10 cellular contexts compared by ENCODE assay signal in genomic region chr3:53113293-53114010, GRCh38. TPM values are rescaled to one million over a fixed set of nuclear protein-coding genes. Genes with fewer than 3 reads are reported as not detected.
DNase-seq lines count a peak whose midpoint lies in the region; ATAC-seq, FAIRE-seq and TF ChIP-seq lines count a peak whose summit lies in the region.
"Had no signal": no experiment of that assay in that cellular context is flagged by ENCODE, and none has a peak within 500 bp of the region (broad histone marks: within the 10 kb centered on the region; RNA-seq: fewer than 3 reads in every experiment).

No MANE protein-coding gene starts in this region.

- TF ChIP-seq EP300 in HepG2 (IDR thresholded peaks at IDR 0.05; ENCODE audit: low read depth in 2 of 2, low read length in 2 of 2) (no peak), HepG2 (CRISPR knock-in tag; IDR thresholded peaks at IDR 0.05; ENCODE audit: borderline replicate concordance) (no peak), esophagus muscularis mucosa (IDR thresholded peaks at IDR 0.05) (no peak)

- no peak overlapping the region for H3K4me2 ChIP-seq in HepG2 (ENCODE audit: low read depth, low read length)
- H3K4me2 ChIP-seq: A549 had no signal

- no peak overlapping the region for H2AFZ ChIP-seq in HepG2 (ENCODE audit: low read length)

- H3K9ac ChIP-seq in HepG2 (ENCODE audit: insufficient read depth, low read depth, low read length) = no peak overlapping the region

- intact Hi-C loops in right lobe of liver (cut with DNase I) = no loop called here
- intact Hi-C loops in HepG2 (cut with micrococcal nuclease; ENCODE audit: unreplicated experiment) = loop anchor here (1.0 kb wide), 1 partner anchor 83 kb away; no protein-coding TSS in a partner anchor
- intact Hi-C loops in esophagus muscularis mucosa (cut with DNase I) = loop anchor here (1.0 kb wide), 1 partner anchor 82 kb away; no protein-coding TSS in a partner anchor

- no peaks in the 10 kb centered on the region for H3K9me3 ChIP-seq in right lobe of liver
- H3K9me3 ChIP-seq in HepG2 (ENCODE audit: low read length) = no peaks in the 10 kb centered on the region
- H3K9me3 ChIP-seq in esophagus muscularis mucosa = no peaks in the 10 kb centered on the region
- no peaks in the 10 kb centered on the region for H3K9me3 ChIP-seq in muscle layer of duodenum (ENCODE audit: control insufficient read depth in 1 of 2, low read length in 2 of 2)
- H3K9me3 ChIP-seq: A549 had no signal

- peak in 1 of 4 donors; percentile 62 for ATAC-seq in right lobe of liver
- no peak; the same call in 2 of the 3 replicates for ATAC-seq in HepG2
- ATAC-seq in GM21576 (IDR thresholded peaks at IDR 0.05; ENCODE audit: unreplicated experiment) = no peak

- H3K4me1 ChIP-seq in right lobe of liver (peaks cover 0 to 14% (median 0%) of the 10 kb centered on the region in 4 donors), HepG2 (ENCODE audit: insufficient read depth, low read length) (peaks cover 11% of the 10 kb centered on the region), esophagus muscularis mucosa (peaks cover 9 to 42% (median 35%) of the 10 kb centered on the region in 4 donors), muscle layer of duodenum (ENCODE audit: control insufficient read depth in 1 of 2, insufficient read depth in 2 of 2, low read length in 2 of 2) (peaks cover 5 to 30% of the 10 kb centered on the region in 2 donors)

- no peak for FAIRE-seq in HepG2 (lab: Jason Lieb, UNC)
- FAIRE-seq: A549, frontal cortex had no signal

- H3K79me2 ChIP-seq in HepG2 (ENCODE audit: insufficient read depth, low read length) = no peaks in the 10 kb centered on the region

- H3K27ac ChIP-seq in right lobe of liver (no peak overlapping the region), HepG2 (ENCODE audit: extremely low read length, insufficient read depth, low read length) (no peak overlapping the region), esophagus muscularis mucosa (replicated peaks in 1 of 4) (peak overlapping the region; percentile 41 to 75 (median 70)), muscle layer of duodenum (ENCODE audit: low read length) (peak overlapping the region; percentile 7)
- H3K27ac ChIP-seq: A549 had no signal

- BruUV-seq in HepG2 (replicated peaks; lab: Mats Ljungman, UMichigan) = no TSS peak

- POLR2A ChIA-PET in HepG2 (lab: Yijun Ruan, JAX) = interaction anchor here (0.9 to 1.1 kb wide), 2 partner anchors 56 to 83 kb away, joined by 3 to 4 read pairs; no protein-coding TSS in a partner anchor

- no peaks in the 10 kb centered on the region for H3K27me3 ChIP-seq in right lobe of liver
- no peaks in the 10 kb centered on the region; a peak in 1 of 5 replicates for H3K27me3 ChIP-seq in HepG2 (ENCODE audit: control insufficient read depth in 1 of 2, insufficient read depth in 2 of 2, low read length in 2 of 2)
- no peaks in the 10 kb centered on the region for H3K27me3 ChIP-seq in esophagus muscularis mucosa
- no peaks in the 10 kb centered on the region for H3K27me3 ChIP-seq in muscle layer of duodenum (ENCODE audit: low read depth, low read length)

- H3K4me3 ChIP-seq in right lobe of liver (no peak overlapping the region), HepG2 (replicated peaks in 1 of 3; ENCODE audit: insufficient read depth in 1 of 3, low read depth in 2 of 3, low read length in 3 of 3) (no peak overlapping the region), esophagus muscularis mucosa (no peak overlapping the region), muscle layer of duodenum (ENCODE audit: low read depth in 1 of 2, low read length in 2 of 2) (no peak overlapping the region)
- H3K4me3 ChIP-seq: A549 had no signal

- in situ Hi-C loops in HepG2 (cut with HindIII; ENCODE audit: extremely low pct_ligation_motif_present, low pct_unique_long_range_greater_than_20kb) (no loop called here), KBM-7 (cut with MboI; ENCODE audit: low pct_unique_long_range_greater_than_20kb, low sequenced_read_pairs) (no loop called here)

- WGBS in right lobe of liver (ENCODE audit: insufficient coverage, low coverage, low lambda C conversion rate, missing lambda C conversion rate) = 62% methylated on average over 1 of the region's 1 CpG
- 100% methylated on average over 1 of the region's 1 CpG for WGBS in HepG2 (ENCODE audit: low lambda C conversion rate)
- WGBS in esophagus muscularis mucosa = 57% methylated on average over 1 of the region's 1 CpG

- H3K36me3 ChIP-seq in right lobe of liver (peaks cover 0 to 33% (median 7%) of the 10 kb centered on the region in 4 donors), HepG2 (replicated peaks in 1 of 2; ENCODE audit: control insufficient read depth in 1 of 2, insufficient read depth in 2 of 2, low read length in 2 of 2) (peaks cover 3 to 23% of the 10 kb centered on the region in 2 experiments), esophagus muscularis mucosa (peaks cover 7 to 63% (median 46%) of the 10 kb centered on the region in 4 donors), muscle layer of duodenum (ENCODE audit: control insufficient read depth in 1 of 2, insufficient read depth in 2 of 2, low read length in 2 of 2) (peaks cover 24% of the 10 kb centered on the region in 2 donors)

- peak in 2 of 3 donors; percentile 68 to 69 for DNase-seq in right lobe of liver
- DNase-seq in HepG2 (ENCODE audit: low spot score) = no peak
- no peak for DNase-seq in esophagus muscularis mucosa (ENCODE audit: extremely low spot score)
- DNase-seq in KBM-7 = no peak
- no peak for DNase-seq in NCI-H526 (lab: John Stamatoyannopoulos, UW)
- no peak for DNase-seq in LoVo (ENCODE audit: low spot score)

- TF ChIP-seq POLR2A in right lobe of liver (IDR thresholded peaks at IDR 0.05) = no peak
- TF ChIP-seq POLR2A in HepG2 (IDR thresholded peaks at IDR 0.05; ENCODE audit: insufficient read depth in 1 of 2, low read depth in 2 of 2, low read length in 2 of 2) = no peak
- no peak for TF ChIP-seq POLR2A in esophagus muscularis mucosa (IDR thresholded peaks at IDR 0.05; ENCODE audit: low read depth)

- no peaks in the 10 kb centered on the region for H4K20me1 ChIP-seq in HepG2 (ENCODE audit: insufficient read depth, low read length)

- TF ChIP-seq RAD21 in HepG2 (CRISPR knock-in tag; IDR thresholded peaks at IDR 0.05) = no peak

- TF ChIP-seq CTCF in right lobe of liver (IDR thresholded peaks at IDR 0.05) (no peak), HepG2 (CRISPR knock-in tag; IDR thresholded peaks at IDR 0.05) (no peak), esophagus muscularis mucosa (IDR thresholded peaks at IDR 0.05) (no peak)

- CTCF ChIA-PET in HepG2 (lab: Yijun Ruan, JAX; ENCODE audit: low intra/inter-chr PET ratio, low total read pairs) = interaction anchor here (0.7 to 7.2 kb wide), 6 partner anchors 20 to 85 kb away, joined by 3 to 81 read pairs (median 4); no protein-coding TSS in a partner anchor

RNA-seq across cellular contexts. Expression of gene RFT1, which starts 16.8 kb away (rescaled TPM):
- 10 to 100 TPM in 4 of 6 experiments, 1 to 10 TPM in 2; 9.3 to 12.4 (median 10.4) TPM for total RNA-seq in right lobe of liver
- total RNA-seq in HepG2 (2016; rRNA removed; fragmentation: Illumina TruSeq; extraction: Trizol) = 25.7 and 37.0 TPM in 2 replicates
- 4.3 and 5.1 TPM in 2 replicates for total RNA-seq in HepG2 (2016; cell fraction: cytosol; rRNA removed; fragmentation: Illumina TruSeq; extraction: Trizol; ENCODE audit: low read depth)
- 25.2 and 37.3 TPM in 2 replicates for total RNA-seq in HepG2 (2016; cell fraction: insoluble cytoplasmic fraction; rRNA removed; fragmentation: Illumina TruSeq; extraction: Trizol)
- 14.7 and 16.2 TPM in 2 replicates for total RNA-seq in HepG2 (2016; cell fraction: membrane; rRNA removed; fragmentation: Illumina TruSeq; extraction: Trizol)
- 30.4 and 35.0 TPM in 2 replicates for total RNA-seq in HepG2 (2016; cell fraction: nucleus; rRNA removed; fragmentation: Illumina TruSeq; extraction: Trizol)
- 21.0 and 23.2 TPM in 2 replicates for polyA plus RNA-seq in HepG2 (2011; rRNA removed)
- 21.9 and 27.5 TPM in 2 replicates for polyA plus RNA-seq in HepG2 (2011; cell fraction: cytosol; rRNA removed)
- polyA plus RNA-seq in HepG2 (2011; cell fraction: nucleus; rRNA removed) = 11.4 TPM in 2 replicates
- polyA plus RNA-seq in HepG2 (2012) = 13.7 and 19.5 TPM in 2 replicates
- polyA plus RNA-seq in HepG2 (2016; cell fraction: cytosol; fragmentation: Illumina TruSeq; extraction: Trizol; ENCODE audit: low read depth) = 5.2 and 6.1 TPM in 2 replicates
- 20.1 and 21.3 TPM in 2 replicates for polyA plus RNA-seq in HepG2 (2016; cell fraction: insoluble cytoplasmic fraction; fragmentation: Illumina TruSeq; extraction: Trizol; ENCODE audit: low read depth)
- 10.2 and 12.2 TPM in 2 replicates for polyA plus RNA-seq in HepG2 (2016; cell fraction: membrane; fragmentation: Illumina TruSeq; extraction: Trizol; ENCODE audit: low read depth)
- polyA plus RNA-seq in HepG2 (2016; cell fraction: nucleus; fragmentation: Illumina TruSeq; extraction: Trizol; ENCODE audit: insufficient read depth, low read depth) = 32.4 and 36.2 TPM in 2 replicates
- 79.7 and 80.7 TPM in 2 replicates for polyA minus RNA-seq in HepG2 (2011; rRNA and poly(A)+ RNA removed; ENCODE audit: low replicate concordance)
- 17.0 and 17.7 TPM in 2 replicates for polyA minus RNA-seq in HepG2 (2011; cell fraction: cytosol; rRNA and poly(A)+ RNA removed)
- 15.6 and 15.8 TPM in 2 replicates for polyA minus RNA-seq in HepG2 (2011; cell fraction: nucleus; rRNA and poly(A)+ RNA removed)
- 10 to 100 TPM in 1 of 4 donors, 1 to 10 TPM in 3; 6.8 to 10.3 (median 9.0) TPM for total RNA-seq in esophagus muscularis mucosa

RNA-seq across cellular contexts. Expression of gene PRKCD, which starts 47.6 kb away (rescaled TPM):
- 1 to 10 TPM; 3.5 to 8.3 (median 5.1) TPM for total RNA-seq in right lobe of liver
- 1.6 and 4.3 TPM in 2 replicates for total RNA-seq in HepG2 (2016; rRNA removed; fragmentation: Illumina TruSeq; extraction: Trizol)
- 0.79 and 1.0 TPM in 2 replicates for total RNA-seq in HepG2 (2016; cell fraction: cytosol; rRNA removed; fragmentation: Illumina TruSeq; extraction: Trizol; ENCODE audit: low read depth)
- 1.7 and 3.8 TPM in 2 replicates for total RNA-seq in HepG2 (2016; cell fraction: insoluble cytoplasmic fraction; rRNA removed; fragmentation: Illumina TruSeq; extraction: Trizol)
- total RNA-seq in HepG2 (2016; cell fraction: membrane; rRNA removed; fragmentation: Illumina TruSeq; extraction: Trizol) = 2.3 and 2.6 TPM in 2 replicates
- 4.3 and 4.4 TPM in 2 replicates for total RNA-seq in HepG2 (2016; cell fraction: nucleus; rRNA removed; fragmentation: Illumina TruSeq; extraction: Trizol)
- 40.7 and 47.7 TPM in 2 replicates for polyA plus RNA-seq in HepG2 (2011; rRNA removed)
- 43.8 and 46.4 TPM in 2 replicates for polyA plus RNA-seq in HepG2 (2011; cell fraction: cytosol; rRNA removed)
- polyA plus RNA-seq in HepG2 (2011; cell fraction: nucleus; rRNA removed) = 49.0 and 56.6 TPM in 2 replicates
- 26.9 and 29.1 TPM in 2 replicates for polyA plus RNA-seq in HepG2 (2012)
- 4.3 and 5.2 TPM in 2 replicates for polyA plus RNA-seq in HepG2 (2016; cell fraction: cytosol; fragmentation: Illumina TruSeq; extraction: Trizol; ENCODE audit: low read depth)
- 19.3 and 22.7 TPM in 2 replicates for polyA plus RNA-seq in HepG2 (2016; cell fraction: insoluble cytoplasmic fraction; fragmentation: Illumina TruSeq; extraction: Trizol; ENCODE audit: low read depth)
- polyA plus RNA-seq in HepG2 (2016; cell fraction: membrane; fragmentation: Illumina TruSeq; extraction: Trizol; ENCODE audit: low read depth) = 3.2 and 3.3 TPM in 2 replicates
- 26.1 and 26.5 TPM in 2 replicates for polyA plus RNA-seq in HepG2 (2016; cell fraction: nucleus; fragmentation: Illumina TruSeq; extraction: Trizol; ENCODE audit: insufficient read depth, low read depth)
- polyA minus RNA-seq in HepG2 (2011; rRNA and poly(A)+ RNA removed; ENCODE audit: low replicate concordance) = 30.4 and 51.6 TPM in 2 replicates
- polyA minus RNA-seq in HepG2 (2011; cell fraction: cytosol; rRNA and poly(A)+ RNA removed) = 17.5 and 20.8 TPM in 2 replicates
- 17.8 and 23.6 TPM in 2 replicates for polyA minus RNA-seq in HepG2 (2011; cell fraction: nucleus; rRNA and poly(A)+ RNA removed)
- 10 to 100 TPM in 3 of 4 donors, 1 to 10 TPM in 1; 7.0 to 16.7 (median 12.4) TPM for total RNA-seq in esophagus muscularis mucosa

Comparison
In these comparisons a context has a peak if more than half of its experiments do, and no peak if none do; other contexts are left out.
1. DNase-seq: peak in right lobe of liver (2 of 3); none in HepG2 (single experiment), esophagus muscularis mucosa (single experiment), KBM-7 (single experiment), NCI-H526 (0 of 2) and LoVo (single experiment).
2. intact Hi-C loops: an anchor here in HepG2 (1.0 kb wide) and esophagus muscularis mucosa (1.0 kb wide); none called in right lobe of liver.
3. H3K27ac ChIP-seq: peak in esophagus muscularis mucosa (4 of 4) and muscle layer of duodenum (single experiment); none in right lobe of liver (0 of 3) and HepG2 (single experiment).